10 cellular contexts compared by ENCODE assay signal in the genomic region with DNA sequence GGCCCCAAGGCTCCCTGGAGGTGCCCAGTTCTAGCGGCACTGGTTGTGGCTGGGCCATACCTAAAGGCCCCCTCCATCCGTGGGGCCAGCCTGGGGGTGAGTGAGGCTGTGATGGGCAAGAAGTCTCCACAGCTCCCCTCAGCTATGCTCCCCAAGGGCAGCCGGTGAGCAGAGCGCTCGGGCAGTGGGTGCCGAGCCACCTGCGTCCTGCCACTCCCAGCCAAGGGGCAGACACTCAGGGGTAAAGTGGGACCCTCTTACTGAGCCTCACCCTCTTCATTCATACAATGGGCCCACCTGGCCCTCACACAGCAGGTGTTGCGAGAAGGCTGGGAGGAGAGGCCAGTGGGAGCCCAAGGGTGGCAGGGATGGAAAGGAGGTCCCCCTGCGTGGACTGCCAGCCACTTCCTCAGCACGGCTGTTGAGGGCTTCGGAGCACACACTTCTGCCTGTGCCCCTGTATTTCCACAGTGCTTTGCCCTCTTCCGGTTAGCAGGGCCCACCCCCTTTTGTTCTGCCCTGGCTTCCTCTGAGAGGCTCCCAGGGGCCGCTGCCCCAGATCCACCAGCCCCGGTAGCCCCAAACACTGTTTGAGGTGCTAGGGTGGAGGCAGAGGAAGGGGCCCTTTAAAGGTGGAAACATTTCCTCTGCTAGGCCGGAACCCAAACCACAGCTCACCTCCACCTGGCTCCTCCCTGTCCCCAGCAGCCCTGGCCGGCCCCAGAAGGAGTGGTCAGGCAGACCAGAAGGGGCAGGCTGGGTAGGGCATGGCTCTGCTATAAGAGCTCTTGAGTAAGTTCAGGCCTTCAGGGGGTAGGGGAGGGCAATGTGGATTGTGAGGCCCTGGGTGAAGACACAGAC. TPM values are rescaled to one million over a fixed set of nuclear protein-coding genes. Genes with fewer than 3 reads are reported as not detected.
DNase-seq lines count a peak whose midpoint lies in the region; ATAC-seq lines count a peak whose summit lies in the region.
"Had no signal": no experiment of that assay in that cellular context is flagged by ENCODE, and none has a peak within 500 bp of the region (broad histone marks: within the 10 kb centered on the region; RNA-seq: fewer than 3 reads in every experiment).

No MANE protein-coding gene starts in this region.

- no peaks in the 10 kb centered on the region for H3K36me3 Mint-ChIP-seq in activated naive CD4-positive, alpha-beta T cell treated with anti-CD3 and anti-CD28 coated beads for 36 hours (ENCODE audit: low read depth)
- no peaks in the 10 kb centered on the region for H3K36me3 Mint-ChIP-seq in naive thymus-derived CD4-positive, alpha-beta T cell

- H3K9ac ChIP-seq in BLaER1 treated with 17β-estradiol and CSF1 and Interleukin-3, amounts not matched to agents 10 nM and 100 nM: peak overlapping the region; percentile 10 to 66 (median 57); a peak in 20 of 22 replicates

- no peaks in the 10 kb centered on the region for H4K20me1 ChIP-seq in BLaER1 treated with 17β-estradiol and CSF1 and Interleukin-3, amounts not matched to agents 10 nM and 100 nM

- POLR2A ChIA-PET in naive thymus-derived CD4-positive, alpha-beta T cell (lab: Charles Lee): interaction anchor here (0.7 to 26.0 kb wide), 7 partner anchors 8 to 39 kb away, joined by 3 to 863 read pairs (median 32); a partner anchor contains a TSS

- peaks cover 33 to 89% (median 69%) of the 10 kb centered on the region in 10 experiments for H3K4me1 ChIP-seq in BLaER1 treated with 17β-estradiol and CSF1 and Interleukin-3, amounts not matched to agents 10 nM and 100 nM
- peaks cover 85 to 97% of the 10 kb centered on the region in 2 donors for H3K4me1 ChIP-seq in naive thymus-derived CD4-positive, alpha-beta T cell (ENCODE audit: control insufficient read depth in 2 of 2, insufficient read depth in 2 of 2, low read length in 2 of 2)
- H3K4me1 ChIP-seq: foreskin keratinocyte had no signal

- H3K4me2 ChIP-seq in BLaER1 treated with 17β-estradiol and CSF1 and Interleukin-3, amounts not matched to agents 10 nM and 100 nM: peak overlapping the region; percentile 83 to 97 (median 94)

- H3K9me3 ChIP-seq in BLaER1 treated with 17β-estradiol and CSF1 and Interleukin-3, amounts not matched to agents 10 nM and 100 nM (replicated peaks in 1 of 11): no peaks in the 10 kb centered on the region
- H3K9me3 ChIP-seq in naive thymus-derived CD4-positive, alpha-beta T cell (ENCODE audit: control insufficient read depth in 2 of 3, low read length in 3 of 3): no peaks in the 10 kb centered on the region

- H3K27me3 ChIP-seq in BLaER1 treated with 17β-estradiol and CSF1 and Interleukin-3, amounts not matched to agents 10 nM and 100 nM: no peaks in the 10 kb centered on the region
- H3K27me3 ChIP-seq in naive thymus-derived CD4-positive, alpha-beta T cell (ENCODE audit: control insufficient read depth in 2 of 2, insufficient read depth in 2 of 2, low read length in 2 of 2): no peaks in the 10 kb centered on the region

- intact Hi-C loops in activated naive CD4-positive, alpha-beta T cell treated with anti-CD3 and anti-CD28 coated beads for 36 hours (cut with micrococcal nuclease): loop anchor here (1.0 kb wide), 1 partner anchor 9 kb away; no protein-coding TSS in a partner anchor
- intact Hi-C loops in naive thymus-derived CD4-positive, alpha-beta T cell (cut with micrococcal nuclease): loop anchor here (1.0 to 10.0 kb wide), 3 partner anchors 9 to 349 kb away; a partner anchor contains a TSS

- H3K27ac Mint-ChIP-seq in activated naive CD4-positive, alpha-beta T cell treated with anti-CD3 and anti-CD28 coated beads for 36 hours: peak overlapping the region; percentile 98
- peak overlapping the region; percentile 90 to 98 (median 95) for H3K27ac Mint-ChIP-seq in naive thymus-derived CD4-positive, alpha-beta T cell

- DNase-seq in NOMO-1 treated with dmso at 0.1 percent for 144 hours (lab: John Stamatoyannopoulos, UW; ENCODE audit: unreplicated experiment): peak; percentile 51
- DNase-seq in activated naive CD4-positive, alpha-beta T cell treated with anti-CD3 and anti-CD28 coated beads for 36 hours: peak; percentile 79
- DNase-seq in naive thymus-derived CD4-positive, alpha-beta T cell: peak in 8 of 9 donors; percentile 53 to 78 (median 68)
- no peak for DNase-seq in NCI-H510A (lab: John Stamatoyannopoulos, UW)
- DNase-seq in NCI-H2196 treated with DMSO at 0.1 percent for 48 hours (lab: John Stamatoyannopoulos, UW; ENCODE audit: unreplicated experiment): no peak
- DNase-seq in ecto neural progenitor cell (ENCODE audit: low spot score): no peak
- DNase-seq: foreskin keratinocyte, MV-4-11 had no signal

- H3K27ac ChIP-seq in BLaER1 treated with 17β-estradiol and CSF1 and Interleukin-3, amounts not matched to agents 10 nM and 100 nM: peak overlapping the region; percentile 39 to 83 (median 76); a peak in 21 of 22 replicates
- H3K27ac ChIP-seq in naive thymus-derived CD4-positive, alpha-beta T cell (ENCODE audit: low read depth, low read length): peak overlapping the region; percentile 73
- H3K27ac ChIP-seq: foreskin keratinocyte had no signal

- no peaks in the 10 kb centered on the region for H3K9me3 Mint-ChIP-seq in activated naive CD4-positive, alpha-beta T cell treated with anti-CD3 and anti-CD28 coated beads for 36 hours
- no peaks in the 10 kb centered on the region for H3K9me3 Mint-ChIP-seq in naive thymus-derived CD4-positive, alpha-beta T cell

- no peaks in the 10 kb centered on the region for H3K36me3 ChIP-seq in BLaER1 treated with 17β-estradiol and CSF1 and Interleukin-3, amounts not matched to agents 10 nM and 100 nM
- H3K36me3 ChIP-seq in naive thymus-derived CD4-positive, alpha-beta T cell (ENCODE audit: control insufficient read depth in 2 of 3, insufficient read depth in 3 of 3, low read length in 3 of 3): no peaks in the 10 kb centered on the region

- CTCF ChIA-PET in activated naive CD4-positive, alpha-beta T cell treated with anti-CD3 and anti-CD28 coated beads for 36 hours (lab: Charles Lee): interaction anchor here (0.6 to 3.6 kb wide), 9 partner anchors 10 to 71 kb away, joined by 3 to 15 read pairs (median 5); a partner anchor contains a TSS
- CTCF ChIA-PET in naive thymus-derived CD4-positive, alpha-beta T cell (lab: Charles Lee): interaction anchor here (0.7 to 4.0 kb wide), 10 partner anchors 8 to 39 kb away, joined by 3 to 23 read pairs (median 6); a partner anchor contains a TSS

- H3K4me1 Mint-ChIP-seq in activated naive CD4-positive, alpha-beta T cell treated with anti-CD3 and anti-CD28 coated beads for 36 hours (ENCODE audit: low read depth): peaks cover 99% of the 10 kb centered on the region
- H3K4me1 Mint-ChIP-seq in naive thymus-derived CD4-positive, alpha-beta T cell: peaks cover 78 to 100% (median 93%) of the 10 kb centered on the region in 7 donors

- peak overlapping the region in 6 of 10 experiments; percentile 2 to 32 (median 16); a peak in 5 of 20 replicates for H3K4me3 ChIP-seq in BLaER1 treated with 17β-estradiol and CSF1 and Interleukin-3, amounts not matched to agents 10 nM and 100 nM
- peak overlapping the region; percentile 52 for H3K4me3 ChIP-seq in naive thymus-derived CD4-positive, alpha-beta T cell (ENCODE audit: low read length)

- no peaks in the 10 kb centered on the region for H3K27me3 Mint-ChIP-seq in activated naive CD4-positive, alpha-beta T cell treated with anti-CD3 and anti-CD28 coated beads for 36 hours (ENCODE audit: low read depth)
- no peaks in the 10 kb centered on the region for H3K27me3 Mint-ChIP-seq in naive thymus-derived CD4-positive, alpha-beta T cell

- ATAC-seq in naive thymus-derived CD4-positive, alpha-beta T cell: peak; percentile 84
- ATAC-seq in GM21367 (IDR thresholded peaks at IDR 0.05; ENCODE audit: unreplicated experiment): no peak
- ATAC-seq: foreskin keratinocyte had no signal

- peak overlapping the region; percentile 57 for H3K4me3 Mint-ChIP-seq in activated naive CD4-positive, alpha-beta T cell treated with anti-CD3 and anti-CD28 coated beads for 36 hours
- H3K4me3 Mint-ChIP-seq in naive thymus-derived CD4-positive, alpha-beta T cell: peak overlapping the region; percentile 13 to 83 (median 54)

RNA-seq across cellular contexts. Expression of a gene that starts 16.4 kb away (rescaled TPM):
- total RNA-seq in activated naive CD4-positive, alpha-beta T cell treated with anti-CD3 and anti-CD28 coated beads for 36 hours: under 1 TPM; 0.32 to 0.36 TPM
- 1 to 10 TPM in 1 of 5 experiments, under 1 TPM in 4; 0.13 to 1.0 (median 0.19) TPM for total RNA-seq in naive thymus-derived CD4-positive, alpha-beta T cell
- polyA plus RNA-seq in naive thymus-derived CD4-positive, alpha-beta T cell: not detected
- total RNA-seq: foreskin keratinocyte had no signal
- polyA plus RNA-seq: foreskin keratinocyte had no signal

RNA-seq across cellular contexts. Expression of a gene that starts 37.4 kb away (rescaled TPM):
- 10 to 100 TPM; 52.0 to 55.5 TPM for total RNA-seq in activated naive CD4-positive, alpha-beta T cell treated with anti-CD3 and anti-CD28 coated beads for 36 hours
- 100 to 1,000 TPM in 3 of 5 experiments, 10 to 100 TPM in 2; 91.1 to 271 (median 101) TPM for total RNA-seq in naive thymus-derived CD4-positive, alpha-beta T cell
- 100 to 1,000 TPM; 220 to 300 TPM for polyA plus RNA-seq in naive thymus-derived CD4-positive, alpha-beta T cell

Comparison
In these comparisons a context has a peak if more than half of its experiments do, and no peak if none do; other contexts are left out.
1. DNase-seq: peak in NOMO-1 treated with dmso at 0.1 percent for 144 hours (single experiment), activated naive CD4-positive, alpha-beta T cell treated with anti-CD3 and anti-CD28 coated beads for 36 hours (single experiment) and naive thymus-derived CD4-positive, alpha-beta T cell (8 of 9); none in NCI-H510A (single experiment), NCI-H2196 treated with DMSO at 0.1 percent for 48 hours (single experiment) and ecto neural progenitor cell (single experiment).